Comparison of ENCODE assay signal across 8 cellular contexts in the genomic region with DNA sequence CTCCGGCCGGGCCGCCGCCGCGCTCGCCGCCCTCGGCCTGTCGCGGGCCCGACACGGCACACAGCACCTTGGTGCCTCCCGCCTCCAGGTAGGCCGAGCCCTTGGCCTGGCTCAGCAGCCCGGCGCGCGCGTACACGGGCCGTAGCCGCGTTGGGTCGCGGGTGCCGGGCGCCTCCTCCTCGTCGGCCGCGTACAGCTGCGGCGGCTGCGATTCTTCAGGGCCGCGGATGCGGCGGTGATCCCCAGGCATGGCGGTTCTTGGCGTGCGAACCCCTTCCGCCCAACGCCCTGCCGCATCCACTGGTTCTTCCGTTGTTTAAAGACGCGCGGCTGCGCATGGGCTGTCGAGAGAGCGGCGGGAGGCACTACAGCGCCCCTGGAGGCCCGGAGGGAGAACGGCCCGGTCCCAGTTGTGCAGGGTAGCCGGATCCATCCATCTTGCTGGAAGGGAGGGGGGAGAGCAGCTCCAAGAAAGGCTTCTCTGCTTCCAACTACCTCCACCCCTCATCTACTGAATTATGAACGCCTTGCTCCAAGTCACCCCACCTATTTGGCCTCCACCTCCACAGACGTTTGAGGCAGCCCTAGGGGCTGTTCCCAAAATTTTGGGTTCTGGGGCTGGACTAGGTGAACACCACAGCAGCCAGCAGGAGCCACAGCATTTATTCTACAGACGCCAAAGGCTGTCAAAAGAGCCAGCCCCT. TPM values are rescaled to one million over a fixed set of nuclear protein-coding genes. Genes with fewer than 3 reads are reported as not detected.
DNase-seq lines count a peak whose midpoint lies in the region; ATAC-seq and TF ChIP-seq lines count a peak whose summit lies in the region.

A gene (minus strand): TSS at position 290 of the 704 bp plus-strand sequence. CDS start 40 bp downstream, at position 250.

- H3K27me3 Mint-ChIP-seq in activated CD4-positive, alpha-beta memory T cell treated with anti-CD3 and anti-CD28 coated beads for 36 hours: no peaks in the 10 kb centered on the region

- ATAC-seq in GM19463 (IDR thresholded peaks at IDR 0.05; ENCODE audit: unreplicated experiment) (peak; percentile 87), lower lobe of right lung (peak; percentile 99)

- H3K27ac Mint-ChIP-seq in activated CD4-positive, alpha-beta memory T cell treated with anti-CD3 and anti-CD28 coated beads for 36 hours: peak within 1 kb of the TSS; percentile 94

- no peaks in the 10 kb centered on the region for H3K9me3 ChIP-seq in lower lobe of right lung

- peak within 1 kb of the TSS; percentile 84 for H3K4me3 Mint-ChIP-seq in activated CD4-positive, alpha-beta memory T cell treated with anti-CD3 and anti-CD28 coated beads for 36 hours

- peaks cover 42% of the 10 kb centered on the region for H3K36me3 Mint-ChIP-seq in activated CD4-positive, alpha-beta memory T cell treated with anti-CD3 and anti-CD28 coated beads for 36 hours

- peaks cover 19% of the 10 kb centered on the region for H3K4me1 Mint-ChIP-seq in activated CD4-positive, alpha-beta memory T cell treated with anti-CD3 and anti-CD28 coated beads for 36 hours (ENCODE audit: low read depth)

- peak within 1 kb of the TSS; percentile 81 for H3K4me3 ChIP-seq in HL-60 (replicated peaks; ENCODE audit: insufficient read depth, low read length)
- peak within 1 kb of the TSS; percentile 77 for H3K4me3 ChIP-seq in lower lobe of right lung

- CTCF ChIA-PET in activated CD4-positive, alpha-beta memory T cell treated with anti-CD3 and anti-CD28 coated beads for 36 hours (lab: Charles Lee): interaction anchor here (0.6 to 5.3 kb wide), 19 partner anchors 11 to 633 kb away, joined by 3 to 26 read pairs (median 4); a partner anchor contains a TSS

- TF ChIP-seq CTCF in HL-60 (IDR thresholded peaks at IDR 0.05; ENCODE audit: insufficient read depth, low read length) (peak; percentile 73), lower lobe of right lung (IDR thresholded peaks at IDR 0.05) (peak; percentile 94)

- no peaks in the 10 kb centered on the region for H3K9me3 Mint-ChIP-seq in activated CD4-positive, alpha-beta memory T cell treated with anti-CD3 and anti-CD28 coated beads for 36 hours

- H3K4me1 ChIP-seq in lower lobe of right lung: peaks cover 30% of the 10 kb centered on the region

- DNase-seq in CMK (ENCODE audit: low read depth) (peak; percentile 86), HL-60 (ENCODE audit: low read depth in 1 of 2, low spot score in 1 of 2) (peak; percentile 93 to 96), NCI-H82 treated with DMSO at 0.1 percent for 48 hours (lab: John Stamatoyannopoulos, UW; ENCODE audit: unreplicated experiment) (peak; percentile 81), ecto neural progenitor cell (ENCODE audit: low spot score) (peak; percentile 96), lower lobe of right lung (peak; percentile 95)
- DNase-seq in activated CD4-positive, alpha-beta memory T cell treated with anti-CD3 and anti-CD28 coated beads for 36 hours: peak; percentile 96
- peak; percentile 80 to 85 (median 82) for DNase-seq in stimulated activated CD4-positive, alpha-beta T cell treated with anti-CD3 and anti-CD28 coated beads, TNF-alpha, amount 100 ng/mL, for 1 hour (ENCODE audit: low read depth in 3 of 3, low spot score in 1 of 3)

- POLR2A ChIA-PET in activated CD4-positive, alpha-beta memory T cell treated with anti-CD3 and anti-CD28 coated beads for 36 hours (lab: Charles Lee): interaction anchor here (1.2 to 2.3 kb wide), 6 partner anchors 20 to 273 kb away, joined by 3 to 10 read pairs (median 7); a partner anchor contains a TSS

- H3K27ac ChIP-seq in HL-60 (replicated peaks) (peak within 1 kb of the TSS; percentile 80), lower lobe of right lung (peak within 1 kb of the TSS; percentile 88)

- peaks cover 67% of the 10 kb centered on the region for H3K36me3 ChIP-seq in lower lobe of right lung

- intact Hi-C loops in activated CD4-positive, alpha-beta memory T cell treated with anti-CD3 and anti-CD28 coated beads for 36 hours (cut with micrococcal nuclease): loop anchor here (1.0 to 10.0 kb wide), 3 partner anchors 37 to 303 kb away; a partner anchor contains a TSS
- intact Hi-C loops in lower lobe of right lung (cut with DNase I): no loop called here

- H3K27me3 ChIP-seq in HL-60 (ENCODE audit: insufficient read depth, poor library complexity, severe bottlenecking): no peaks in the 10 kb centered on the region
- H3K27me3 ChIP-seq in lower lobe of right lung (ENCODE audit: low read depth): no peaks in the 10 kb centered on the region

RNA-seq across cellular contexts. Expression of the gene that starts here (rescaled TPM):
- 10 to 100 TPM; 22.3 to 24.5 TPM for total RNA-seq in activated CD4-positive, alpha-beta memory T cell treated with anti-CD3 and anti-CD28 coated beads for 36 hours
- 21.4 TPM for total RNA-seq in lower lobe of right lung

Comparison
In these comparisons a context has a peak if more than half of its experiments do, and no peak if none do; other contexts are left out.
1. Peak in every context shown above with its lines: DNase-seq, ATAC-seq, H3K4me3 ChIP-seq and H3K27ac ChIP-seq.